ENCODE assay signal across 12 cellular contexts in the genomic region with DNA sequence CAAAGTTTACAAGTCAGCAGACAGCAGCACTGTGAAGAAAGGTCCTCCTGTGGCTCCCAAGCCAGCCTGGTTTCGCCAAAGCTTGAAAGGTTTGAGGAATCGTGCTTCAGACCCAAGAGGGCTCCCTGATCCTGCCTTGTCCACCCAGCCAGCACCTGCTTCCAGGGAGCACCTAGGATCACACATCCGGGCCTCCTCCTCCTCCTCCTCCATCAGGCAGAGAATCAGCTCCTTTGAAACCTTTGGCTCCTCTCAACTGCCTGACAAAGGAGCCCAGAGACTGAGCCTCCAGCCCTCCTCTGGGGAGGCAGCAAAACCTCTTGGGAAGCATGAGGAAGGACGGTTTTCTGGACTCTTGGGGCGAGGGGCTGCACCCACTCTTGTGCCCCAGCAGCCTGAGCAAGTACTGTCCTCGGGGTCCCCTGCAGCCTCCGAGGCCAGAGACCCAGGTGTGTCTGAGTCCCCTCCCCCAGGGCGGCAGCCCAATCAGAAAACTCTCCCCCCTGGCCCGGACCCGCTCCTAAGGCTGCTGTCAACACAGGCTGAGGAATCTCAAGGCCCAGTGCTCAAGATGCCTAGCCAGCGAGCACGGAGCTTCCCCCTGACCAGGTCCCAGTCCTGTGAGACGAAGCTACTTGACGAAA. TPM values are rescaled to one million over a fixed set of nuclear protein-coding genes. Genes with fewer than 3 reads are reported as not detected.
DNase-seq lines count a peak whose midpoint lies in the region; ATAC-seq and TF ChIP-seq lines count a peak whose summit lies in the region.
"Had no signal": no experiment of that assay in that cellular context is flagged by ENCODE, and none has a peak within 500 bp of the region (broad histone marks: within the 10 kb centered on the region; RNA-seq: fewer than 3 reads in every experiment).

No MANE protein-coding gene starts in this region.

- intact Hi-C loops in activated B cell treated with CpG ODN at 0.5 μM for 24 hours (cut with micrococcal nuclease): loop anchor here (10.0 kb wide), 1 partner anchor 1325 kb away; a partner anchor contains a TSS
- intact Hi-C loops in transverse colon (cut with DNase I; ENCODE audit: low total_unique reads): no loop called here

- no peaks in the 10 kb centered on the region for H3K9me3 Mint-ChIP-seq in activated naive CD4-positive, alpha-beta T cell treated with anti-CD3 and anti-CD28 coated beads, Interleukin-2, amount 50 U/mL, for 24 hours
- H3K9me3 Mint-ChIP-seq in activated B cell treated with CpG ODN at 0.5 μM for 24 hours (no peaks in the 10 kb centered on the region), memory B cell (no peaks in the 10 kb centered on the region)

- H3K4me3 Mint-ChIP-seq in activated naive CD4-positive, alpha-beta T cell treated with anti-CD3 and anti-CD28 coated beads, Interleukin-2, amount 50 U/mL, for 24 hours: peak overlapping the region; percentile 95
- H3K4me3 Mint-ChIP-seq in activated B cell treated with CpG ODN at 0.5 μM for 24 hours: peak overlapping the region; percentile 99
- H3K4me3 Mint-ChIP-seq in memory B cell: peak overlapping the region; percentile 99

- peak overlapping the region; percentile 99 for H3K27ac Mint-ChIP-seq in activated naive CD4-positive, alpha-beta T cell treated with anti-CD3 and anti-CD28 coated beads, Interleukin-2, amount 50 U/mL, for 24 hours
- peak overlapping the region; percentile 99 for H3K27ac Mint-ChIP-seq in activated B cell treated with CpG ODN at 0.5 μM for 24 hours
- peak overlapping the region; percentile 95 for H3K27ac Mint-ChIP-seq in memory B cell

- no peaks in the 10 kb centered on the region for H3K27me3 Mint-ChIP-seq in activated naive CD4-positive, alpha-beta T cell treated with anti-CD3 and anti-CD28 coated beads, Interleukin-2, amount 50 U/mL, for 24 hours
- H3K27me3 Mint-ChIP-seq in activated B cell treated with CpG ODN at 0.5 μM for 24 hours (no peaks in the 10 kb centered on the region), memory B cell (no peaks in the 10 kb centered on the region)

- H3K36me3 ChIP-seq in transverse colon: no peaks in the 10 kb centered on the region

- peaks cover 27% of the 10 kb centered on the region for H3K36me3 Mint-ChIP-seq in activated naive CD4-positive, alpha-beta T cell treated with anti-CD3 and anti-CD28 coated beads, Interleukin-2, amount 50 U/mL, for 24 hours
- H3K36me3 Mint-ChIP-seq in activated B cell treated with CpG ODN at 0.5 μM for 24 hours (ENCODE audit: low read depth): peaks cover 99% of the 10 kb centered on the region
- peaks cover 75% of the 10 kb centered on the region for H3K36me3 Mint-ChIP-seq in memory B cell

- H3K4me3 ChIP-seq in transverse colon: peak overlapping the region in 2 of 4 donors; percentile 9 to 39

- 71 to 100% methylated on average over 1 to 13 of the region's 14 CpGs for WGBS in transverse colon (ENCODE audit: low coverage in 1 of 2), 2 donors

- H3K9me3 ChIP-seq in transverse colon: no peaks in the 10 kb centered on the region

- H3K27me3 ChIP-seq in transverse colon: no peaks in the 10 kb centered on the region

- ATAC-seq in activated B cell treated with CpG ODN at 0.5 μM for 24 hours (ENCODE audit: low read depth) (no peak), memory B cell (ENCODE audit: low read depth) (no peak), GM18861 (IDR thresholded peaks at IDR 0.05; ENCODE audit: unreplicated experiment) (no peak)

- POLR2A ChIA-PET in activated B cell treated with CpG ODN at 0.5 μM for 24 hours (lab: Charles Lee): interaction anchor here (0.7 to 14.9 kb wide), 10 partner anchors 4 to 310 kb away, joined by 3 to 631 read pairs (median 6); a partner anchor contains a TSS

- peaks cover 91% of the 10 kb centered on the region for H3K4me1 Mint-ChIP-seq in activated naive CD4-positive, alpha-beta T cell treated with anti-CD3 and anti-CD28 coated beads, Interleukin-2, amount 50 U/mL, for 24 hours
- peaks cover 98% of the 10 kb centered on the region for H3K4me1 Mint-ChIP-seq in activated B cell treated with CpG ODN at 0.5 μM for 24 hours
- peaks cover 80% of the 10 kb centered on the region for H3K4me1 Mint-ChIP-seq in memory B cell

- DNase-seq in activated naive CD4-positive, alpha-beta T cell treated with anti-CD3 and anti-CD28 coated beads, Interleukin-2, amount 50 U/mL, for 16 hours: no peak
- DNase-seq in activated B cell treated with CpG ODN at 0.5 μM for 24 hours: no peak
- no peak for DNase-seq in memory B cell (ENCODE audit: low spot score in 2 of 2)
- no peak for DNase-seq in transverse colon
- no peak for DNase-seq in GM03348 (ENCODE audit: low spot score)
- DNase-seq in NCI-H510A treated with DMSO at 0.1 percent for 48 hours (lab: John Stamatoyannopoulos, UW): no peak
- DNase-seq: cortex of kidney, NCI-H345, RPMI8226 had no signal

- no peak for TF ChIP-seq EP300 in transverse colon (IDR thresholded peaks at IDR 0.05; ENCODE audit: low read depth)

- no peak for TF ChIP-seq POLR2A in transverse colon (IDR thresholded peaks at IDR 0.05)

- TF ChIP-seq CTCF in activated B cell treated with CpG ODN at 0.5 μM for 24 hours (IDR thresholded peaks at IDR 0.05) (no peak), transverse colon (IDR thresholded peaks at IDR 0.05) (no peak)

- CTCF ChIA-PET in activated B cell treated with CpG ODN at 0.5 μM for 24 hours (lab: Charles Lee): interaction anchor here (0.8 to 5.2 kb wide), 3 partner anchors 12 to 34 kb away, joined by 3 to 51 read pairs (median 5); no protein-coding TSS in a partner anchor

- peaks cover 0 to 26% (median 2%) of the 10 kb centered on the region in 4 donors for H3K4me1 ChIP-seq in transverse colon

- peak overlapping the region; percentile 27 to 83 (median 68) for H3K27ac ChIP-seq in transverse colon
- H3K27ac ChIP-seq: HL-60 had no signal

- in situ Hi-C loops in transverse colon (cut with MboI; ENCODE audit: low pct_ligation_motif_present in 1 of 4, low pct_unique_long_range_greater_than_20kb in 1 of 4, low sequenced_read_pairs in 3 of 4): no loop called here

RNA-seq across cellular contexts. Expression of a gene that starts 24.2 kb away (rescaled TPM):
- 10.5 and 14.3 TPM in 2 replicates for total RNA-seq in activated B cell treated with CpG ODN at 0.5 μM for 24 hours
- total RNA-seq in transverse colon: 10 to 100 TPM; 11.2 to 54.5 (median 41.3) TPM
